ENCODE assay signal across 13 cellular contexts in genomic region chr17:40820228-40820838, GRCh38. TPM values are rescaled to one million over a fixed set of nuclear protein-coding genes. Genes with fewer than 3 reads are reported as not detected.
DNase-seq lines count a peak whose midpoint lies in the region; ATAC-seq and TF ChIP-seq lines count a peak whose summit lies in the region.
"Had no signal": no experiment of that assay in that cellular context is flagged by ENCODE, and none has a peak within 500 bp of the region (broad histone marks: within the 10 kb centered on the region; RNA-seq: fewer than 3 reads in every experiment).

No MANE protein-coding gene starts in this region.

- peaks cover 52% of the 10 kb centered on the region for H3F3A ChIP-seq in PC-9 (ENCODE audit: insufficient read depth, low read depth)

- no peak overlapping the region for H3K9ac ChIP-seq in skeletal muscle satellite cell (ENCODE audit: low read depth, low read length)

- peaks cover 38% of the 10 kb centered on the region for H3K36me3 Mint-ChIP-seq in activated T-cell treated with anti-CD3 and anti-CD28 coated beads, Interleukin-2, amount 50 U/mL, for 24 hours (ENCODE audit: low read depth)

- DNase-seq in activated T-cell treated with anti-CD3 and anti-CD28 coated beads, Interleukin-2, amount 50 U/mL, for 24 hours, result no peak
- no peak for DNase-seq in activated T-cell treated with anti-CD3 and anti-CD28 coated beads, Interleukin-2, amount 50 U/mL, for 48 hours
- DNase-seq in PC-9 (no peak), epithelial cell of esophagus (ENCODE audit: low read depth) (no peak), G401 (ENCODE audit: low spot score) (no peak), vagina (ENCODE audit: extremely low spot score in 2 of 2) (no peak)
- DNase-seq: NCI-H2107, SIG-M5, upper lobe of left lung had no signal

- peaks cover 25% of the 10 kb centered on the region for H3K4me1 ChIP-seq in PC-9 (replicated peaks; ENCODE audit: insufficient read depth)
- H3K4me1 ChIP-seq in skeletal muscle satellite cell (ENCODE audit: control insufficient read depth, insufficient read depth, low read length), result peaks cover 8% of the 10 kb centered on the region
- H3K4me1 ChIP-seq in vagina, result peaks cover 22% of the 10 kb centered on the region

- peak overlapping the region; percentile 83; the same call in 1 of the 2 replicates for H3K27ac ChIP-seq in PC-9
- no peak overlapping the region for H3K27ac ChIP-seq in vagina

- H3K27me3 ChIP-seq in PC-9 (ENCODE audit: insufficient read depth, low read depth) (no peaks in the 10 kb centered on the region), skeletal muscle satellite cell (ENCODE audit: control insufficient read depth, insufficient read depth, low read length) (no peaks in the 10 kb centered on the region), vagina (no peaks in the 10 kb centered on the region)
- H3K27me3 ChIP-seq: upper lobe of left lung had no signal

- no peaks in the 10 kb centered on the region for H4K20me1 ChIP-seq in PC-9 (ENCODE audit: insufficient read depth)

- H3K9me3 Mint-ChIP-seq in activated T-cell treated with anti-CD3 and anti-CD28 coated beads, Interleukin-2, amount 50 U/mL, for 24 hours, result no peaks in the 10 kb centered on the region

- no peak for ATAC-seq in GM18502 (IDR thresholded peaks at IDR 0.05; ENCODE audit: poor library complexity, unreplicated experiment)

- intact Hi-C loops in PC-9 (cut with micrococcal nuclease; ENCODE audit: unreplicated experiment), result no loop called here
- intact Hi-C loops in vagina (cut with DNase I), result no loop called here

- H3K79me2 ChIP-seq in PC-9 (ENCODE audit: low read depth), result peaks cover 43% of the 10 kb centered on the region

- no peak overlapping the region for H2AFZ ChIP-seq in PC-9

- H3K27me3 Mint-ChIP-seq in activated T-cell treated with anti-CD3 and anti-CD28 coated beads, Interleukin-2, amount 50 U/mL, for 24 hours, result peaks cover 5% of the 10 kb centered on the region

- no peaks in the 10 kb centered on the region for H3K9me2 ChIP-seq in PC-9 (ENCODE audit: insufficient read depth)

- H3K9me3 ChIP-seq in PC-9 (ENCODE audit: insufficient read depth, low read depth) (peaks cover 4% of the 10 kb centered on the region; the same call in 1 of the 2 replicates), skeletal muscle satellite cell (replicated peaks; ENCODE audit: low read length) (no peaks in the 10 kb centered on the region), vagina (no peaks in the 10 kb centered on the region)
- H3K9me3 ChIP-seq: upper lobe of left lung had no signal

- CTCF ChIA-PET in PC-9 (lab: Charles Lee), result no interaction called here

- H3K4me2 ChIP-seq in PC-9 (peak overlapping the region; percentile 77), skeletal muscle satellite cell (ENCODE audit: low read length) (peak overlapping the region; percentile 88)

- TF ChIP-seq POLR2A in vagina (IDR thresholded peaks at IDR 0.05), result no peak

- peaks cover 29% of the 10 kb centered on the region for H3K4me1 Mint-ChIP-seq in activated T-cell treated with anti-CD3 and anti-CD28 coated beads, Interleukin-2, amount 50 U/mL, for 24 hours (ENCODE audit: low read depth)

- H3K36me3 ChIP-seq in PC-9 (ENCODE audit: low read depth), result peaks cover 8% of the 10 kb centered on the region; the same call in 1 of the 2 replicates
- peaks cover 5% of the 10 kb centered on the region for H3K36me3 ChIP-seq in skeletal muscle satellite cell (ENCODE audit: insufficient read depth, low read length)
- H3K36me3 ChIP-seq in vagina, result peaks cover 0 to 10% of the 10 kb centered on the region in 2 donors

- no TSS peak for BruUV-seq in PC-9 (replicated peaks; lab: Mats Ljungman, UMichigan)

- H3K4me3 Mint-ChIP-seq in activated T-cell treated with anti-CD3 and anti-CD28 coated beads, Interleukin-2, amount 50 U/mL, for 24 hours, result peak overlapping the region; percentile 82

- TF ChIP-seq CTCF in PC-9 (conservative IDR thresholded peaks at IDR 0.05), result no peak
- TF ChIP-seq CTCF in epithelial cell of esophagus (IDR thresholded peaks at IDR 0.05; ENCODE audit: insufficient read depth, low read depth, low read length, missing control alignments), result no peak
- no peak for TF ChIP-seq CTCF in vagina (IDR thresholded peaks at IDR 0.05)

- H3K4me3 ChIP-seq in PC-9 (peak overlapping the region; percentile 83), epithelial cell of esophagus (ENCODE audit: low read length) (peak overlapping the region; percentile 81), skeletal muscle satellite cell (ENCODE audit: low read length) (peak overlapping the region; percentile 73), vagina (peak overlapping the region in 1 of 2 donors; percentile 76)

- peak overlapping the region; percentile 72 for H3K27ac Mint-ChIP-seq in activated T-cell treated with anti-CD3 and anti-CD28 coated beads, Interleukin-2, amount 50 U/mL, for 24 hours
- H3K27ac Mint-ChIP-seq: dendritic cell treated with granulocyte-macrophage colony-stimulating factor and Interleukin-4, amounts not matched to agents 40 ng/mL and 50 ng/mL, for 4 days had no signal

- in situ Hi-C loops in G401 (cut with HindIII; ENCODE audit: low sequenced_read_pairs), result no loop called here

- POLR2A ChIA-PET in PC-9 (lab: Charles Lee; ENCODE audit: unreplicated experiment), result interaction anchor here (0.7 kb wide), 1 partner anchor 26 kb away, joined by 11 read pairs; no protein-coding TSS in a partner anchor

RNA-seq across cellular contexts. Expression of gene KRT10, which starts 2.1 kb away (rescaled TPM):
- 22.5 and 49.4 TPM in 2 replicates for total RNA-seq in PC-9 (2021)
- total RNA-seq in skeletal muscle satellite cell (2012; rRNA removed), result 3.8 and 6.8 TPM in 2 replicates
- total RNA-seq in G401 (2014; rRNA removed; shearing (Covaris generic)), result 22.4 and 30.6 TPM in 2 replicates
- 919 TPM for total RNA-seq in vagina

RNA-seq across cellular contexts. Expression of gene KRT28, which starts 20.6 kb away (rescaled TPM):
- total RNA-seq in PC-9 (2021) (not detected in 2 replicates), vagina (not detected)
- not detected in 2 replicates for total RNA-seq in skeletal muscle satellite cell (2012; rRNA removed)
- total RNA-seq in G401 (2014; rRNA removed; shearing (Covaris generic)), result not detected in 2 replicates
- total RNA-seq: activated CD8-positive, alpha-beta memory T cell treated with anti-CD3 and anti-CD28 coated beads for 36 hours; upper lobe of left lung had no signal

RNA-seq across cellular contexts. Expression of gene KRT27, which starts 38.0 kb away (rescaled TPM):
- not detected in 2 replicates for total RNA-seq in PC-9 (2021)
- not detected in 2 replicates for total RNA-seq in skeletal muscle satellite cell (2012; rRNA removed)
- not detected in 2 replicates for total RNA-seq in G401 (2014; rRNA removed; shearing (Covaris generic))
- not detected for total RNA-seq in vagina
- total RNA-seq: activated CD8-positive, alpha-beta memory T cell treated with anti-CD3 and anti-CD28 coated beads for 36 hours had no signal

RNA-seq across cellular contexts. Expression of gene KRT12, which starts 46.7 kb away (rescaled TPM):
- total RNA-seq in PC-9 (2021), result not detected in 2 replicates
- not detected in 2 replicates for total RNA-seq in skeletal muscle satellite cell (2012; rRNA removed)
- total RNA-seq in G401 (2014; rRNA removed; shearing (Covaris generic)), result not detected in 2 replicates
- total RNA-seq in vagina, result not detected
- total RNA-seq: activated CD8-positive, alpha-beta memory T cell treated with anti-CD3 and anti-CD28 coated beads for 36 hours; upper lobe of left lung had no signal

RNA-seq across cellular contexts. Expression of gene KRT26, which starts 48.3 kb away (rescaled TPM):
- total RNA-seq in PC-9 (2021) (not detected in 2 replicates), vagina (not detected)
- not detected in 2 replicates for total RNA-seq in skeletal muscle satellite cell (2012; rRNA removed)
- not detected in 2 replicates for total RNA-seq in G401 (2014; rRNA removed; shearing (Covaris generic))
- total RNA-seq: activated CD8-positive, alpha-beta memory T cell treated with anti-CD3 and anti-CD28 coated beads for 36 hours; upper lobe of left lung had no signal

Comparison
In these comparisons a context has a peak if more than half of its experiments do, and no peak if none do; other contexts are left out.
1. RNA of gene KRT10, which starts 2.1 kb away (total RNA-seq): 919 TPM in vagina (single experiment); 22.5 to 49.4 TPM in PC-9 and 22.4 to 30.6 TPM in G401; every median in the first group is over 10 times any median in the second.